26 cellular contexts compared by ENCODE assay signal in genomic region chr16:22688930-22689329, GRCh38.
"Had no signal": no experiment of that assay in that cellular context is flagged by ENCODE, and none has a peak within 500 bp of the region (broad histone marks: within the 10 kb centered on the region; RNA-seq: fewer than 3 reads in every experiment).

No MANE protein-coding gene starts in this region.

- H3K27me3 ChIP-seq: colonic mucosa, esophagus muscularis mucosa, esophagus squamous epithelium, gastrocnemius medialis, gastroesophageal sphincter, heart left ventricle, heart right ventricle had no signal

- ATAC-seq: effector memory CD8-positive, alpha-beta T cell; esophagus mucosa; foreskin keratinocyte; gastrocnemius medialis; gastroesophageal sphincter; heart left ventricle; heart right ventricle had no signal

- DNase-seq: colonic mucosa; cortex of kidney; dermis blood vessel endothelial cell; dorsolateral prefrontal cortex; effector CD4-positive, alpha-beta T cell; effector CD8-positive, alpha-beta T cell; effector memory CD4-positive, alpha-beta T cell; effector memory CD8-positive, alpha-beta T cell; endodermal cell; erythroblast; esophagus squamous epithelium; foreskin fibroblast; foreskin keratinocyte; foreskin melanocyte; gastrocnemius medialis; glutamatergic neuron; head of caudate nucleus; heart left ventricle; heart right ventricle had no signal

- H3K36me3 ChIP-seq: colonic mucosa, esophagus muscularis mucosa, esophagus squamous epithelium, gastrocnemius medialis, gastroesophageal sphincter, heart left ventricle, heart right ventricle had no signal

- FAIRE-seq: endothelial cell of umbilical vein, frontal cortex had no signal

- H3K9me3 ChIP-seq: colonic mucosa, gastrocnemius medialis had no signal

- H3K27ac ChIP-seq: colonic mucosa, coronary artery, dorsolateral prefrontal cortex, epithelial cell of prostate, esophagus muscularis mucosa, esophagus squamous epithelium, foreskin keratinocyte, gastrocnemius medialis, gastroesophageal sphincter, heart left ventricle, heart right ventricle had no signal

- H3K4me1 ChIP-seq: colonic mucosa, foreskin keratinocyte had no signal

- H3K4me3 ChIP-seq: colonic mucosa, coronary artery, dorsolateral prefrontal cortex, esophagus muscularis mucosa, esophagus squamous epithelium, gastrocnemius medialis, gastroesophageal sphincter, heart left ventricle, heart right ventricle had no signal
